In genomic region chrX:20315140-20315539, GRCh38 we compare ENCODE assay signal across 12 cellular contexts. TPM values are rescaled to one million over a fixed set of nuclear protein-coding genes. Genes with fewer than 3 reads are reported as not detected.
A peak's percentile ranks its signal among the peaks of the same experiment; 100 is the strongest.
DNase-seq lines count a peak whose midpoint lies in the region; ATAC-seq and TF ChIP-seq lines count a peak whose summit lies in the region.
"Had no signal": no experiment of that assay in that cellular context is flagged by ENCODE, and none has a peak within 500 bp of the region (broad histone marks: within the 10 kb centered on the region; RNA-seq: fewer than 3 reads in every experiment).

No MANE protein-coding gene starts in this region.

- intact Hi-C loops in left cardiac atrium (cut with DNase I), result no loop called here

- no peaks in the 10 kb centered on the region for H3K27me3 Mint-ChIP-seq in type B pancreatic cell
- H3K27me3 Mint-ChIP-seq: central memory CD8-positive, alpha-beta T cell had no signal

- H3K4me1 Mint-ChIP-seq in type B pancreatic cell (ENCODE audit: unreplicated experiment), result peaks cover 4% of the 10 kb centered on the region

- no peaks in the 10 kb centered on the region for H3K36me3 Mint-ChIP-seq in type B pancreatic cell

- H3K4me3 Mint-ChIP-seq in type B pancreatic cell, result no peak overlapping the region
- H3K4me3 Mint-ChIP-seq: central memory CD8-positive, alpha-beta T cell had no signal

- DNase-seq in SIG-M5 treated with dmso at 0.1 percent for 504 hours (lab: John Stamatoyannopoulos, UW; ENCODE audit: unreplicated experiment) (peak; percentile 68), SIG-M5 (lab: John Stamatoyannopoulos, UW) (no peak), SKM-1 treated with dmso at 0.1 percent for 144 hours (lab: John Stamatoyannopoulos, UW; ENCODE audit: unreplicated experiment) (peak; percentile 74), type B pancreatic cell (ENCODE audit: extremely low spot score, unreplicated experiment) (no peak), NCI-H2227 (lab: John Stamatoyannopoulos, UW; ENCODE audit: unreplicated experiment) (no peak), left cardiac atrium (no peak), HK-2 (ENCODE audit: unreplicated experiment) (no peak)
- DNase-seq: mesendoderm, SK-N-SH had no signal

- peak overlapping the region; percentile 44 for H3K27ac Mint-ChIP-seq in type B pancreatic cell

- H3K9me3 Mint-ChIP-seq in type B pancreatic cell, result no peaks in the 10 kb centered on the region
- H3K9me3 Mint-ChIP-seq: central memory CD8-positive, alpha-beta T cell had no signal

- ATAC-seq in HG03139 (IDR thresholded peaks at IDR 0.05; ENCODE audit: unreplicated experiment), result peak; percentile 78
- no peak for ATAC-seq in left cardiac atrium
- ATAC-seq: A549 had no signal

- TF ChIP-seq CTCF in type B pancreatic cell (conservative IDR thresholded peaks at IDR 0.05), result no peak

RNA-seq across cellular contexts. Expression of gene RPS6KA3, which starts 48.4 kb away (rescaled TPM):
- total RNA-seq in type B pancreatic cell (ENCODE audit: low replicate concordance), result 57.4 and 60.4 TPM in 2 replicates
- total RNA-seq in left cardiac atrium, result 10 to 100 TPM; 31.0 to 36.3 TPM

Comparison
In these comparisons a context has a peak if more than half of its experiments do, and no peak if none do; other contexts are left out.
1. DNase-seq: peak in SIG-M5 treated with dmso at 0.1 percent for 504 hours (single experiment) and SKM-1 treated with dmso at 0.1 percent for 144 hours (single experiment); none in SIG-M5 (single experiment), type B pancreatic cell (single experiment), NCI-H2227 (single experiment), left cardiac atrium (single experiment) and HK-2 (single experiment).